8 cellular contexts compared by ENCODE assay signal in genomic region chr11:112073941-112074811, GRCh38. TPM values are rescaled to one million over a fixed set of nuclear protein-coding genes. Genes with fewer than 3 reads are reported as not detected.
DNase-seq lines count a peak whose midpoint lies in the region; ATAC-seq, FAIRE-seq and TF ChIP-seq lines count a peak whose summit lies in the region.

TSS of gene NKAPD1 (plus strand) at chr11:112074299. CDS start at chr11:112075575, 1,276 bp downstream.
TSS of gene PIH1D2 (minus strand) at chr11:112074017. CDS start at chr11:112073174, 843 bp downstream.

- peak within 1 kb of the TSS; percentile 98 for H3K4me3 ChIP-seq in HUES64 (ENCODE audit: low read length)
- H3K4me3 ChIP-seq in OCI-LY3 (ENCODE audit: low read length) = peak within 1 kb of the TSS; percentile 87
- peak within 1 kb of the TSS; percentile 92 to 95 for H3K4me3 ChIP-seq in mucosa of rectum (ENCODE audit: low read length in 2 of 2)

- WGBS in HUES64 = under 1% methylated on average over 37 of the region's 43 CpGs

- TF ChIP-seq CTCF in D721Med (IDR thresholded peaks at IDR 0.05; ENCODE audit: insufficient read depth, missing control alignments) = no peak
- no peak for TF ChIP-seq CTCF in OCI-LY3 (IDR thresholded peaks at IDR 0.05; ENCODE audit: low read depth, low read length)

- peak within 1 kb of the TSS; percentile 93 for H3K9ac ChIP-seq in HUES64 (ENCODE audit: low read depth, low read length)
- H3K9ac ChIP-seq in OCI-LY3 (ENCODE audit: low read length) = peak within 1 kb of the TSS; percentile 86
- peak within 1 kb of the TSS; percentile 87 to 90 for H3K9ac ChIP-seq in mucosa of rectum (ENCODE audit: low read depth in 1 of 2, low read length in 2 of 2)

- H3K27ac ChIP-seq in HUES64 (ENCODE audit: low read depth, low read length) (peak within 1 kb of the TSS; percentile 99), OCI-LY3 (ENCODE audit: low read length) (peak within 1 kb of the TSS; percentile 72), mucosa of rectum (ENCODE audit: low read depth in 2 of 2, low read length in 2 of 2) (peak within 1 kb of the TSS; percentile 90 to 92)

- no peaks in the 10 kb centered on the region for H4K20me1 ChIP-seq in OCI-LY3 (ENCODE audit: insufficient read depth, low read length)

- peak within 1 kb of the TSS; percentile 92 for H3K4me2 ChIP-seq in OCI-LY3 (ENCODE audit: low read length)

- H3K27me3 ChIP-seq in HUES64 (ENCODE audit: insufficient read depth, low read length) (no peaks in the 10 kb centered on the region), OCI-LY3 (ENCODE audit: low read depth, low read length) (no peaks in the 10 kb centered on the region), mucosa of rectum (ENCODE audit: control insufficient read depth in 2 of 2, insufficient read depth in 2 of 2, low read length in 2 of 2) (no peaks in the 10 kb centered on the region)

- no peak for FAIRE-seq in D721Med (lab: Jason Lieb, UNC)

- H3K36me3 ChIP-seq in HUES64 (ENCODE audit: insufficient read depth, low read length) = peaks cover 34% of the 10 kb centered on the region
- H3K36me3 ChIP-seq in OCI-LY3 (replicated peaks; ENCODE audit: low read depth, low read length) = peaks cover 19% of the 10 kb centered on the region
- H3K36me3 ChIP-seq in mucosa of rectum (ENCODE audit: control insufficient read depth in 2 of 2, insufficient read depth in 2 of 2, low read length in 2 of 2) = peaks cover 7 to 19% of the 10 kb centered on the region in 2 donors

- no peaks in the 10 kb centered on the region for H3K9me3 ChIP-seq in HUES64 (ENCODE audit: insufficient read depth, low read depth, low read length)
- no peaks in the 10 kb centered on the region for H3K9me3 ChIP-seq in OCI-LY3 (ENCODE audit: insufficient read depth, low read length)
- no peaks in the 10 kb centered on the region for H3K9me3 ChIP-seq in mucosa of rectum (ENCODE audit: control insufficient read depth in 2 of 2, low read length in 2 of 2)

- TF ChIP-seq POLR2A in erythroblast (IDR thresholded peaks at IDR 0.05; ENCODE audit: low read length) = peak; percentile 69

- DNase-seq in D721Med (ENCODE audit: insufficient read length, low spot score) (peak; percentile 59), activated T-cell treated with anti-CD3 and anti-CD28 coated beads for 4 hours (peak; percentile 79), erythroblast (lab: John Stamatoyannopoulos, UW) (peak; percentile 94)
- DNase-seq in stimulated activated CD8-positive, alpha-beta memory T cell treated with anti-CD3 and anti-CD28 coated beads, Interleukin-4, amount 100 ng/mL, for 4 hours (ENCODE audit: low read depth in 2 of 2, low spot score in 1 of 2) = peak; percentile 63 to 73

- peak; percentile 88 for ATAC-seq in GM21447 (IDR thresholded peaks at IDR 0.05; ENCODE audit: unreplicated experiment)

- H2AFZ ChIP-seq in OCI-LY3 (ENCODE audit: low read depth, low read length) = peak within 1 kb of the TSS; percentile 96

- H3K79me2 ChIP-seq in OCI-LY3 (ENCODE audit: low read length) = peaks cover 28% of the 10 kb centered on the region

- no peaks in the 10 kb centered on the region; the same call in 1 of the 2 replicates for H3K4me1 ChIP-seq in HUES64 (ENCODE audit: insufficient read depth, low read length)
- H3K4me1 ChIP-seq in OCI-LY3 (ENCODE audit: low read length) = peaks cover 23% of the 10 kb centered on the region
- H3K4me1 ChIP-seq in mucosa of rectum (ENCODE audit: control insufficient read depth in 2 of 2, insufficient read depth in 2 of 2, low read length in 2 of 2) = peaks cover 6% of the 10 kb centered on the region in 2 donors

RNA-seq across cellular contexts. Expression of gene NKAPD1, which starts in this region (rescaled TPM):
- polyA plus RNA-seq in HUES64 (2013, experiment 1 of 2) = 17.4 TPM
- 21.6 TPM for polyA plus RNA-seq in HUES64 (2013, experiment 2 of 2)

RNA-seq across cellular contexts. Expression of gene PIH1D2, which starts in this region (rescaled TPM):
- 1.8 TPM for polyA plus RNA-seq in HUES64 (2013, experiment 1 of 2)
- polyA plus RNA-seq in HUES64 (2013, experiment 2 of 2) = 2.5 TPM

Comparison
In these comparisons a context has a peak if more than half of its experiments do, and no peak if none do; other contexts are left out.
1. Peak in every context shown above with its lines: DNase-seq, ATAC-seq, H3K4me3 ChIP-seq and H3K27ac ChIP-seq.